1 cellular context compared by ENCODE assay signal in the genomic region with DNA sequence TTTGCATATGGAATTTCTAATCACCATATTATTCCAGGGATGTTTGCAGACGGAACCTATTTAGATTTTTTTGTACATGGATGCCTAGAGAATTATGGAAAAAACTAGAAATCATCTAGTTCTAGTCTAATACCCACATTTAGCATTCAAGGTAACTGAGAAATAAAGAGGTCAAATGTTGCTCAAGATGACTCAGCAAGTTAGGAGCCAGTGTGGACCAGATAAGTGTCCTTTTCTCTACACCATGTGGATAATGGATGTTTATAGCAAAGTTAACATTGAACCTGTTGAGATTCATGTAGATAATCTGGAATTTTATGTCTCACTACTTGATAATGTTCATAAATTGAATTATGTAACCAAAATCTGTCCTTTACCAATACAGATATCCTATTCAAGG.
TF ChIP-seq lines count a peak whose summit lies in the region.

No MANE protein-coding gene starts in this region.

TF ChIP-seq in HepG2, 621 proteins besides CTCF, POLR2A, EP300 and RAD21:
- TF ChIP-seq, protein P1, sequence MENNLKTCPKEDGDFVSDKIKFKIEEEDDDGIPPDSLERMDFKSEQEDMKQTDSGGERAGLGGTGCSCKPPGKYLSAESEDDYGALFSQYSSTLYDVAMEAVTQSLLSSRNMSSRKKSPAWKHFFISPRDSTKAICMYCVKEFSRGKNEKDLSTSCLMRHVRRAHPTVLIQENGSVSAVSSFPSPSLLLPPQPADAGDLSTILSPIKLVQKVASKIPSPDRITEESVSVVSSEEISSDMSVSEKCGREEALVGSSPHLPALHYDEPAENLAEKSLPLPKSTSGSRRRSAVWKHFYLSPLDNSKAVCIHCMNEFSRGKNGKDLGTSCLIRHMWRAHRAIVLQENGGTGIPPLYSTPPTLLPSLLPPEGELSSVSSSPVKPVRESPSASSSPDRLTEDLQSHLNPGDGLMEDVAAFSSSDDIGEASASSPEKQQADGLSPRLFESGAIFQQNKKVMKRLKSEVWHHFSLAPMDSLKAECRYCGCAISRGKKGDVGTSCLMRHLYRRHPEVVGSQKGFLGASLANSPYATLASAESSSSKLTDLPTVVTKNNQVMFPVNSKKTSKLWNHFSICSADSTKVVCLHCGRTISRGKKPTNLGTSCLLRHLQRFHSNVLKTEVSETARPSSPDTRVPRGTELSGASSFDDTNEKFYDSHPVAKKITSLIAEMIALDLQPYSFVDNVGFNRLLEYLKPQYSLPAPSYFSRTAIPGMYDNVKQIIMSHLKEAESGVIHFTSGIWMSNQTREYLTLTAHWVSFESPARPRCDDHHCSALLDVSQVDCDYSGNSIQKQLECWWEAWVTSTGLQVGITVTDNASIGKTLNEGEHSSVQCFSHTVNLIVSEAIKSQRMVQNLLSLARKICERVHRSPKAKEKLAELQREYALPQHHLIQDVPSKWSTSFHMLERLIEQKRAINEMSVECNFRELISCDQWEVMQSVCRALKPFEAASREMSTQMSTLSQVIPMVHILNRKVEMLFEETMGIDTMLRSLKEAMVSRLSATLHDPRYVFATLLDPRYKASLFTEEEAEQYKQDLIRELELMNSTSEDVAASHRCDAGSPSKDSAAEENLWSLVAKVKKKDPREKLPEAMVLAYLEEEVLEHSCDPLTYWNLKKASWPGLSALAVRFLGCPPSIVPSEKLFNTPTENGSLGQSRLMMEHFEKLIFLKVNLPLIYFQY (CRISPR knock-in tag; IDR thresholded peaks at IDR 0.05; ENCODE audit: borderline replicate concordance), result no peak
- TF ChIP-seq, protein P2, sequence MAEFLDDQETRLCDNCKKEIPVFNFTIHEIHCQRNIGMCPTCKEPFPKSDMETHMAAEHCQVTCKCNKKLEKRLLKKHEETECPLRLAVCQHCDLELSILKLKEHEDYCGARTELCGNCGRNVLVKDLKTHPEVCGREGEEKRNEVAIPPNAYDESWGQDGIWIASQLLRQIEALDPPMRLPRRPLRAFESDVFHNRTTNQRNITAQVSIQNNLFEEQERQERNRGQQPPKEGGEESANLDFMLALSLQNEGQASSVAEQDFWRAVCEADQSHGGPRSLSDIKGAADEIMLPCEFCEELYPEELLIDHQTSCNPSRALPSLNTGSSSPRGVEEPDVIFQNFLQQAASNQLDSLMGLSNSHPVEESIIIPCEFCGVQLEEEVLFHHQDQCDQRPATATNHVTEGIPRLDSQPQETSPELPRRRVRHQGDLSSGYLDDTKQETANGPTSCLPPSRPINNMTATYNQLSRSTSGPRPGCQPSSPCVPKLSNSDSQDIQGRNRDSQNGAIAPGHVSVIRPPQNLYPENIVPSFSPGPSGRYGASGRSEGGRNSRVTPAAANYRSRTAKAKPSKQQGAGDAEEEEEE (CRISPR knock-in tag; IDR thresholded peaks at IDR 0.05; ENCODE audit: borderline replicate concordance), result no peak
- TF ChIP-seq ZNF660 (CRISPR knock-in tag; IDR thresholded peaks at IDR 0.05; ENCODE audit: borderline replicate concordance, low read depth), result no peak
- TF ChIP-seq MAFK (conservative IDR thresholded peaks at IDR 0.05 in 1 of 2, IDR thresholded peaks at IDR 0.05 in 1 of 2; ENCODE audit: low read length in 2 of 2), result peak in 1 of 2 experiments; percentile 34; a peak in 2 of 4 replicates
- no peak for TF ChIP-seq ZSCAN9 (CRISPR knock-in tag; IDR thresholded peaks at IDR 0.05; ENCODE audit: borderline replicate concordance)
- TF ChIP-seq NFE2L2 (IDR thresholded peaks at IDR 0.05; ENCODE audit: low read length), result peak; percentile 74
- TF ChIP-seq MAFF (IDR thresholded peaks at IDR 0.05; ENCODE audit: low read depth, low read length), result 0 out of 2 replicates have a peak, but pooled peaks have one; percentile 3
